In the genomic region with DNA sequence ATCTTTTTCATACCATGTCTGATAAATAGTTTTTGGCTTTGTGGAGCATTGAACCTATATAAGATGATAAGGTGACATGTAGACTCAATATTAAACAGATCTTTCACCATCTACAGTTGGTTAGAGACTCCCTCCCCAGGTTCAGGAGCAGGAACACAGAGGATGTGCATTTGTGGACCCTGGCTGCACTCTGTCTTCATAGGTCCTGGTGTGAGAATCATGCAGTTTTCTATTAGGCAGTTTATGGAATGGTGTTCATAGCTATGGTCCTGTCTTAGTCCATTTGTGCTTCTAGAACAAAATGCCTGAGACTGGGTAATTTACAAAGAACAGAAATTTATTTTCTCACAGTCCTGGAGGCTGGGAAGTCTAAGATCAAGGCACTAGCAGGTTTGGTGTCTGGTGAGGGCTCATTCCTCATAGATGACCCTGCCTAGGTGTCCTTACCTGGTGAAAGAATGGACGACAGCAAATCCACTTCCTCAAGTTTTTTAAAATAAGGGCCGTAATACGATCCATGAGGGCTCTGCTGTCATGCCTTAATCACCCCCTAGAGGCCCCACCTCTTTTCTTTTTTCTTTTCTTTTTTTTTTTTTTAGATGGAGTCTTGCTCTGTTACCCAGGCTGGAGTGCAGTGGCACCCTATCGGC, we compare ENCODE assay signal across 25 cellular contexts.
"Had no signal": no experiment of that assay in that cellular context is flagged by ENCODE, and none has a peak within 500 bp of the region (broad histone marks: within the 10 kb centered on the region; RNA-seq: fewer than 3 reads in every experiment).

No MANE protein-coding gene starts in this region.

- H3K27ac ChIP-seq: adrenal gland, body of pancreas, foreskin keratinocyte, heart left ventricle, left ventricle myocardium inferior, neural progenitor cell, transverse colon had no signal

- ATAC-seq: body of pancreas, esophagus mucosa, foreskin keratinocyte, heart left ventricle, natural killer cell, right cardiac atrium had no signal

- H3K9me3 ChIP-seq: adrenal gland, body of pancreas, heart left ventricle, transverse colon had no signal

- H3K4me1 ChIP-seq: adrenal gland, body of pancreas, foreskin keratinocyte, heart left ventricle, left ventricle myocardium inferior, neural progenitor cell, transverse colon had no signal

- H3K4me2 ChIP-seq: neural progenitor cell had no signal

- H3K36me3 ChIP-seq: adrenal gland, heart left ventricle, left ventricle myocardium inferior, neural progenitor cell, transverse colon had no signal

- H3K4me3 ChIP-seq: adrenal gland, body of pancreas, heart left ventricle, left ventricle myocardium inferior, lung, neural progenitor cell, transverse colon had no signal

- H2AFZ ChIP-seq: neural progenitor cell had no signal

- DNase-seq: activated CD4-positive, alpha-beta T cell treated with anti-CD3 and anti-CD28 coated beads for 4 hours; activated CD4-positive, alpha-beta T cell treated with anti-CD3 and anti-CD28 coated beads, Interleukin-2, amount 50 U/mL, for 4 hours; activated effector memory CD4-positive, alpha-beta T cell treated with Interleukin-2 at 50 U/mL for 16 hours; activated naive CD4-positive, alpha-beta T cell treated with Interleukin-2 at 50 U/mL for 16 hours; activated T-cell treated with anti-CD3 and anti-CD28 coated beads for 4 hours; adrenal gland; aorta; body of pancreas; cortex of kidney; foreskin keratinocyte; heart left ventricle; hypothalamus; left ventricle myocardium inferior; mesendoderm; natural killer cell; occipital lobe; right cardiac atrium; stimulated activated CD4-positive, alpha-beta T cell treated with anti-CD3 and anti-CD28 coated beads, Interleukin-15, amount 100 ng/mL, for 24 hours; stimulated activated CD4-positive, alpha-beta T cell treated with anti-CD3 and anti-CD28 coated beads, Interleukin-2, amount 100 ng/mL, for 24 hours; stimulated activated naive CD4-positive, alpha-beta T cell treated with Interleukin-2 at 50 U/mL for 16 hours; T-helper 1 cell; transverse colon had no signal
